11 cellular contexts compared by ENCODE assay signal in the genomic region with DNA sequence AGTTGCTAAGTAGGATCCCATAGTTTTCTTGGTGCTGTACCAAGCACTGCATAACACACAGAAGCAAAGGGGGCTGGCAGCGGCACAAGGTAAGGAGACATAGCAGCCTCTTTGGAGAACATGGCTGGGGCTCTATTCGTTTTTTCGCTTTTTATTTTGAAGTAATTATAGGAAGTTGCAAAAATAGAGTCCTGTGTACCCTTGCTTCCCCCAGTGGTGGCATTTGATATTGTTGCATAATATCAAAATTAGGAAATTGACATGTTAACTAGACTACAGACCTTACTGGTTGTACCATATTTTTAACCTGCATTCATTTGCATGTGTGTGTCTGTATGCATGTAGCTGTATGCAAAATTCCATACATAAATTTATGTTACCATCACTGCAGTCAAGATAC. TPM values are rescaled to one million over a fixed set of nuclear protein-coding genes. Genes with fewer than 3 reads are reported as not detected.
A peak's percentile ranks its signal among the peaks of the same experiment; 100 is the strongest.
DNase-seq lines count a peak whose midpoint lies in the region; ATAC-seq, FAIRE-seq and TF ChIP-seq lines count a peak whose summit lies in the region.
"Had no signal": no experiment of that assay in that cellular context is flagged by ENCODE, and none has a peak within 500 bp of the region (broad histone marks: within the 10 kb centered on the region; RNA-seq: fewer than 3 reads in every experiment).

No MANE protein-coding gene starts in this region.

- no peak for FAIRE-seq in HTR-8/SVneo (lab: Jason Lieb, UNC)
- FAIRE-seq: A204.1 had no signal

- H3K9ac ChIP-seq in IMR-90 (ENCODE audit: low read depth, low read length), result no peak overlapping the region

- 0 out of 2 replicates have a peak, but pooled peaks have one; percentile 23 for TF ChIP-seq RAD21 in IMR-90 (IDR thresholded peaks at IDR 0.05; ENCODE audit: low read length)

- in situ Hi-C loops in IMR-90 (cut with MboI; ENCODE audit: low sequenced_read_pairs), result no loop called here

- no peak overlapping the region for H2BK5ac ChIP-seq in IMR-90 (ENCODE audit: low read depth, low read length, poor library complexity, severe bottlenecking)

- no peaks in the 10 kb centered on the region for H3K79me2 ChIP-seq in osteoblast (ENCODE audit: insufficient read depth, low read length)

- no peak overlapping the region for H2BK15ac ChIP-seq in IMR-90 (ENCODE audit: low read depth, low read length)

- no peak overlapping the region for H2AFZ ChIP-seq in IMR-90 (replicated peaks; ENCODE audit: low read length, poor library complexity)
- no peak overlapping the region for H2AFZ ChIP-seq in osteoblast (ENCODE audit: low read length)

- no peak overlapping the region for H4K5ac ChIP-seq in IMR-90 (ENCODE audit: low read depth, low read length)

- H3K23ac ChIP-seq in IMR-90 (ENCODE audit: low read depth, low read length), result no peak overlapping the region

- peak; percentile 35; the same call in 1 of the 2 replicates for TF ChIP-seq CTCF in IMR-90 (conservative IDR thresholded peaks at IDR 0.05; ENCODE audit: low read depth, low read length)
- peak; percentile 50 for TF ChIP-seq CTCF in osteoblast (IDR thresholded peaks at IDR 0.05; ENCODE audit: extremely low read depth, low read depth, low read length)
- TF ChIP-seq CTCF in coronary artery (IDR thresholded peaks at IDR 0.05), result no peak

- H3K4me2 ChIP-seq in IMR-90 (ENCODE audit: low read depth, low read length), result no peak overlapping the region
- H3K4me2 ChIP-seq in osteoblast (ENCODE audit: insufficient read depth, low read length), result no peak overlapping the region

- no peaks in the 10 kb centered on the region for H3K27me3 ChIP-seq in IMR-90 (ENCODE audit: control insufficient read depth, insufficient read depth, low read length)
- H3K27me3 ChIP-seq in osteoblast (ENCODE audit: insufficient read depth, low read length), result no peaks in the 10 kb centered on the region

- DNase-seq in DMS53 (lab: John Stamatoyannopoulos, UW), result peak; percentile 4
- DNase-seq in DMS53 treated with DMSO at 0.1 percent for 48 hours (lab: John Stamatoyannopoulos, UW; ENCODE audit: unreplicated experiment), result no peak
- DNase-seq in IMR-90, result no peak
- peak; percentile 7 for DNase-seq in astrocyte of the hippocampus (ENCODE audit: low read depth, low spot score)
- no peak for DNase-seq in osteoblast (ENCODE audit: insufficient read length, low spot score, missing footprints)
- DNase-seq in coronary artery (ENCODE audit: low spot score), result no peak
- no peak for DNase-seq in HTR-8/SVneo (ENCODE audit: insufficient read length, low spot score)
- DNase-seq: activated naive CD8-positive, alpha-beta T cell treated with anti-CD3 and anti-CD28 coated beads, Interleukin-2, amount 10 ng/mL, durations not matched to agents 7 days and 5 days; NCI-H1417 treated with DMSO at 0.1 percent for 48 hours had no signal

- H3K14ac ChIP-seq in IMR-90 (replicated peaks; ENCODE audit: low read depth, low read length), result no peak overlapping the region

- H2AK9ac ChIP-seq in IMR-90 (replicated peaks; ENCODE audit: low read depth, low read length, poor library complexity), result no peak overlapping the region

- H2BK20ac ChIP-seq in IMR-90 (ENCODE audit: low read depth, low read length), result no peak overlapping the region

- CTCF ChIA-PET in IMR-90 (lab: Yijun Ruan, JAX), result no interaction called here

- H3K27ac ChIP-seq in IMR-90 (ENCODE audit: insufficient read depth, low read length) (no peak overlapping the region), osteoblast (ENCODE audit: low read depth, low read length) (no peak overlapping the region), coronary artery (no peak overlapping the region)

- intact Hi-C loops in IMR-90 (cut with micrococcal nuclease), result no loop called here

- no peak overlapping the region for H3K56ac ChIP-seq in IMR-90 (ENCODE audit: extremely low read depth, insufficient read depth, low read length)

- no peak overlapping the region for H2BK120ac ChIP-seq in IMR-90 (ENCODE audit: low read depth, low read length)

- BruUV-seq in IMR-90 (replicated peaks; lab: Mats Ljungman, UMichigan), result no TSS peak

- no peak overlapping the region for H2AK5ac ChIP-seq in IMR-90 (ENCODE audit: low read depth, low read length)

- dilution Hi-C loops in IMR-90 (cut with HindIII; ENCODE audit: low sequenced_read_pairs, unreplicated experiment), result no loop called here

- H3K18ac ChIP-seq in IMR-90 (ENCODE audit: low read depth, low read length), result no peak overlapping the region

- H3K79me1 ChIP-seq in IMR-90 (ENCODE audit: low read depth in 1 of 2, low read length in 2 of 2), result 0 out of 4 replicates have a peak, but pooled peaks cover under 1% of the 10 kb centered on the region in 2 experiments

- H3K9me3 ChIP-seq in IMR-90 (ENCODE audit: control insufficient read depth, insufficient read depth, low read length), result 0 out of 2 replicates have a peak, but pooled peaks cover 2% of the 10 kb centered on the region
- H3K9me3 ChIP-seq in osteoblast (ENCODE audit: low read depth, low read length), result no peaks in the 10 kb centered on the region

- TF ChIP-seq POLR2A in IMR-90 (IDR thresholded peaks at IDR 0.05; ENCODE audit: low read depth, low read length), result no peak

- H3K4me3 ChIP-seq in IMR-90 (ENCODE audit: insufficient read depth, low read depth, low read length) (no peak overlapping the region), osteoblast (ENCODE audit: insufficient read depth, low read length) (no peak overlapping the region), coronary artery (no peak overlapping the region)

- no peak overlapping the region for H3K4ac ChIP-seq in IMR-90 (ENCODE audit: low read depth, low read length)

- H3K4me1 ChIP-seq in IMR-90 (ENCODE audit: control insufficient read depth, insufficient read depth, low read length) (no peaks in the 10 kb centered on the region), osteoblast (ENCODE audit: insufficient read depth, low read length) (no peaks in the 10 kb centered on the region)

- H3K36me3 ChIP-seq in IMR-90 (ENCODE audit: control insufficient read depth, insufficient read depth, low read length) (no peaks in the 10 kb centered on the region), osteoblast (ENCODE audit: insufficient read depth, low read length) (no peaks in the 10 kb centered on the region)

- H4K20me1 ChIP-seq in IMR-90 (ENCODE audit: insufficient read depth, low read length) (no peaks in the 10 kb centered on the region), osteoblast (ENCODE audit: insufficient read depth, low read length) (no peaks in the 10 kb centered on the region)

- H4K91ac ChIP-seq in IMR-90 (ENCODE audit: insufficient read depth, low read depth, low read length), result no peak overlapping the region

- ATAC-seq in IMR-90 (ENCODE audit: low read depth) (no peak), GM18909 (IDR thresholded peaks at IDR 0.05; ENCODE audit: poor library complexity, unreplicated experiment) (no peak)

- POLR2A ChIA-PET in IMR-90 (lab: Charles Lee; ENCODE audit: unreplicated experiment), result no interaction called here

- no peaks in the 10 kb centered on the region for H3K9me1 ChIP-seq in IMR-90 (ENCODE audit: insufficient read depth, low read length)

- no CpG with 5 or more reads among the region's 3 CpGs for whole genome bisulfite sequencing in IMR-90 (ENCODE audit: extremely low coverage in 2 of 2, insufficient read length in 1 of 2), 2 experiments

- no peak overlapping the region for H4K8ac ChIP-seq in IMR-90 (ENCODE audit: low read depth in 2 of 2, low read length in 2 of 2)

TF ChIP-seq in IMR-90, 13 proteins besides CTCF, POLR2A, EP300 and RAD21:
- peak; percentile 65 for TF ChIP-seq CEBPB (IDR thresholded peaks at IDR 0.05; ENCODE audit: low read depth, low read length)
- TF ChIP-seq, protein P1, sequence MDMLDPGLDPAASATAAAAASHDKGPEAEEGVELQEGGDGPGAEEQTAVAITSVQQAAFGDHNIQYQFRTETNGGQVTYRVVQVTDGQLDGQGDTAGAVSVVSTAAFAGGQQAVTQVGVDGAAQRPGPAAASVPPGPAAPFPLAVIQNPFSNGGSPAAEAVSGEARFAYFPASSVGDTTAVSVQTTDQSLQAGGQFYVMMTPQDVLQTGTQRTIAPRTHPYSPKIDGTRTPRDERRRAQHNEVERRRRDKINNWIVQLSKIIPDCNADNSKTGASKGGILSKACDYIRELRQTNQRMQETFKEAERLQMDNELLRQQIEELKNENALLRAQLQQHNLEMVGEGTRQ (IDR thresholded peaks at IDR 0.05; ENCODE audit: low read depth, low read length), result no peak

RNA-seq across cellular contexts. Expression of a gene that starts 6.6 kb away (rescaled TPM):
- 129 and 164 TPM in 2 replicates for total RNA-seq in IMR-90 (2012; rRNA removed)
- 66.4 and 74.3 TPM in 2 replicates for polyA plus RNA-seq in IMR-90 (2012; rRNA removed)
- 29.3 and 30.0 TPM in 2 replicates for polyA plus RNA-seq in IMR-90 (2012; cell fraction: cytosol; rRNA removed)
- polyA plus RNA-seq in IMR-90 (2012; cell fraction: nucleus; rRNA removed; ENCODE audit: low replicate concordance), result 15.1 and 50.0 TPM in 2 replicates
- 114 and 117 TPM in 2 replicates for total RNA-seq in osteoblast

Comparison
In these comparisons a context has a peak if more than half of its experiments do, and no peak if none do; other contexts are left out.
1. DNase-seq: peak in DMS53 (single experiment) and astrocyte of the hippocampus (single experiment); none in DMS53 treated with DMSO at 0.1 percent for 48 hours (single experiment), IMR-90 (single experiment), osteoblast (single experiment), coronary artery (single experiment) and HTR-8/SVneo (single experiment).